In genomic region chr5:126776499-126777256, GRCh38 we compare ENCODE assay signal across 8 cellular contexts. TPM values are rescaled to one million over a fixed set of nuclear protein-coding genes. Genes with fewer than 3 reads are reported as not detected.
A peak's percentile ranks its signal among the peaks of the same experiment; 100 is the strongest.
DNase-seq lines count a peak whose midpoint lies in the region; ATAC-seq and TF ChIP-seq lines count a peak whose summit lies in the region.

TSS of gene LMNB1 (plus strand) at chr5:126777136. CDS start at chr5:126777509, 373 bp downstream.

- no peak within 1 kb of the TSS; the same call in 1 of the 2 replicates for H3K4ac ChIP-seq in H9 (ENCODE audit: low read depth, low read length)

- H3K56ac ChIP-seq in H9 (ENCODE audit: insufficient read length, low read depth, low read length) = no peak within 1 kb of the TSS

- peak within 1 kb of the TSS; percentile 86 for H3K18ac ChIP-seq in H9 (ENCODE audit: insufficient read length, low read depth, low read length)

- no peaks in the 10 kb centered on the region for H3K36me3 ChIP-seq in ES-I3 (ENCODE audit: insufficient read depth, low read length)

- peak within 1 kb of the TSS; percentile 98 for H3K14ac ChIP-seq in H9 (ENCODE audit: insufficient read depth, low read length)

- H3K9me3 ChIP-seq in ES-I3 (ENCODE audit: control insufficient read depth, insufficient read depth, low read length) (no peaks in the 10 kb centered on the region), H9 (ENCODE audit: control insufficient read depth, low read depth, low read length) (no peaks in the 10 kb centered on the region)

- no peaks in the 10 kb centered on the region; the same call in 1 of the 2 replicates for H3K27me3 Mint-ChIP-seq in H9 (ENCODE audit: low read depth)
- H3K27me3 Mint-ChIP-seq in activated T-helper 2 cell treated with anti-CD3 and anti-CD28 coated beads, Interferon-gamma antibody, Interleukin-2, Interleukin-4, amounts not matched to agents 10 μg/mL and 5 μg/mL and 100 μg/mL, durations not matched to agents 14 hours and 24 hours and 36 hours (ENCODE audit: low read depth) = no peaks in the 10 kb centered on the region
- H3K27me3 Mint-ChIP-seq in natural killer cell (ENCODE audit: low read depth in 2 of 2) = no peaks in the 10 kb centered on the region

- ATAC-seq in natural killer cell = peak; percentile 75 to 89 (median 80)

- TF ChIP-seq CTCF in H9 (conservative IDR thresholded peaks at IDR 0.05) (no peak), fibroblast of mammary gland (conservative IDR thresholded peaks at IDR 0.05; ENCODE audit: control insufficient read depth, insufficient read depth, low read depth, low read length) (no peak), natural killer cell (IDR thresholded peaks at IDR 0.05) (no peak)

- H2BK5ac ChIP-seq in H9 (ENCODE audit: insufficient read length, low read length) = peak within 1 kb of the TSS; percentile 75

- H2AK5ac ChIP-seq in H9 (ENCODE audit: insufficient read length, low read length) = no peak within 1 kb of the TSS

- H3K4me2 ChIP-seq in H9 (ENCODE audit: insufficient read depth, insufficient read length, low read length) = peak within 1 kb of the TSS; percentile 49

- H3K4me1 Mint-ChIP-seq in H9 (peaks cover 20 to 26% of the 10 kb centered on the region in 2 experiments), natural killer cell (peaks cover 25 to 28% of the 10 kb centered on the region in 2 donors)
- H3K4me1 Mint-ChIP-seq in activated T-helper 2 cell treated with anti-CD3 and anti-CD28 coated beads, Interferon-gamma antibody, Interleukin-2, Interleukin-4, amounts not matched to agents 10 μg/mL and 5 μg/mL and 100 μg/mL, durations not matched to agents 14 hours and 24 hours and 36 hours (ENCODE audit: low read depth) = peaks cover 16% of the 10 kb centered on the region

- no peak within 1 kb of the TSS for H2BK12ac ChIP-seq in H9 (ENCODE audit: insufficient read length, low read depth, low read length)

- peak within 1 kb of the TSS; percentile 92 for H3K4me3 ChIP-seq in fibroblast of mammary gland (ENCODE audit: control insufficient read depth, low read depth, low read length)

- H3K4me3 Mint-ChIP-seq in H9 (peak within 1 kb of the TSS; percentile 91 to 96), natural killer cell (peak within 1 kb of the TSS; percentile 97)
- H3K4me3 Mint-ChIP-seq in activated T-helper 2 cell treated with anti-CD3 and anti-CD28 coated beads, Interferon-gamma antibody, Interleukin-2, Interleukin-4, amounts not matched to agents 10 μg/mL and 5 μg/mL and 100 μg/mL, durations not matched to agents 14 hours and 24 hours and 36 hours (ENCODE audit: low read depth) = peak within 1 kb of the TSS; percentile 94

- TF ChIP-seq POLR2A in Raji (IDR thresholded peaks at IDR 0.05; ENCODE audit: insufficient read depth, low read depth, low read length) = peak; percentile 75

- peak within 1 kb of the TSS; percentile 8 for H4K91ac ChIP-seq in H9 (ENCODE audit: insufficient read length, low read depth, low read length)

- peak within 1 kb of the TSS; percentile 96 for H3K9ac ChIP-seq in ES-I3 (ENCODE audit: low read depth, low read length)
- peak within 1 kb of the TSS; percentile 89 for H3K9ac ChIP-seq in H9 (ENCODE audit: extremely low read depth, insufficient read length, low read length)

- no peak within 1 kb of the TSS for H2AFZ ChIP-seq in H9 (ENCODE audit: low read length)

- peak; percentile 98 for DNase-seq in H9
- DNase-seq in M059J (ENCODE audit: low read depth) = peak; percentile 96
- DNase-seq in activated T-helper 2 cell treated with anti-CD3 and anti-CD28 coated beads, Interferon-gamma antibody, Interleukin-2, Interleukin-4, amounts not matched to agents 10 μg/mL and 5 μg/mL and 100 μg/mL, durations not matched to agents 14 hours and 24 hours and 36 hours (ENCODE audit: low spot score) = peak; percentile 96
- DNase-seq in fibroblast of mammary gland (ENCODE audit: low read depth) = peak; percentile 94
- peak; percentile 96 for DNase-seq in natural killer cell
- DNase-seq in stimulated activated naive CD4-positive, alpha-beta T cell (lab: John Stamatoyannopoulos, UW) = peak; percentile 87 to 97 (median 92)

- H3T11ph ChIP-seq in H9 (ENCODE audit: low read length) = no peak within 1 kb of the TSS

- peak within 1 kb of the TSS; percentile 11 for H4K5ac ChIP-seq in H9 (ENCODE audit: insufficient read length, low read depth, low read length)

- H3K36me3 Mint-ChIP-seq in H9 (ENCODE audit: insufficient read depth in 1 of 3, low read depth in 3 of 3) = peaks cover 3 to 17% (median 11%) of the 10 kb centered on the region in 3 experiments; a peak in 6 of 7 replicates
- peaks cover 33% of the 10 kb centered on the region for H3K36me3 Mint-ChIP-seq in activated T-helper 2 cell treated with anti-CD3 and anti-CD28 coated beads, Interferon-gamma antibody, Interleukin-2, Interleukin-4, amounts not matched to agents 10 μg/mL and 5 μg/mL and 100 μg/mL, durations not matched to agents 14 hours and 24 hours and 36 hours (ENCODE audit: low read depth)
- no peaks in the 10 kb centered on the region for H3K36me3 Mint-ChIP-seq in natural killer cell

- no CpG with 5 or more reads among the region's 74 CpGs for WGBS in H9 (ENCODE audit: extremely low coverage, insufficient read length, low lambda C conversion rate)

- H3K27ac ChIP-seq in H9 (ENCODE audit: insufficient read length, low read depth, low read length) = peak within 1 kb of the TSS; percentile 79

- peak within 1 kb of the TSS; percentile 99 to 100 (median 99) for H3K27ac Mint-ChIP-seq in H9
- peak within 1 kb of the TSS; percentile 97 for H3K27ac Mint-ChIP-seq in activated T-helper 2 cell treated with anti-CD3 and anti-CD28 coated beads, Interferon-gamma antibody, Interleukin-2, Interleukin-4, amounts not matched to agents 10 μg/mL and 5 μg/mL and 100 μg/mL, durations not matched to agents 14 hours and 24 hours and 36 hours
- H3K27ac Mint-ChIP-seq in natural killer cell = peak within 1 kb of the TSS; percentile 93 to 99

- H4K20me1 ChIP-seq in H9 (ENCODE audit: control insufficient read depth, insufficient read depth, insufficient read length) = peaks cover 5% of the 10 kb centered on the region

- H4K8ac ChIP-seq in H9 (replicated peaks; ENCODE audit: insufficient read length, low read depth, low read length) = no peak within 1 kb of the TSS

- no peak within 1 kb of the TSS for H3K23ac ChIP-seq in H9 (ENCODE audit: insufficient read length, low read depth, low read length)

- H2BK20ac ChIP-seq in H9 (ENCODE audit: low read depth, low read length, poor library complexity, severe bottlenecking) = no peak within 1 kb of the TSS

- no peaks in the 10 kb centered on the region for H3K27me3 ChIP-seq in H9 (ENCODE audit: insufficient read depth, low read length)

- intact Hi-C loops in activated T-helper 2 cell treated with anti-CD3 and anti-CD28 coated beads, Interferon-gamma antibody, Interleukin-2, Interleukin-4, amounts not matched to agents 10 μg/mL and 5 μg/mL and 100 μg/mL, durations not matched to agents 14 hours and 24 hours and 36 hours (cut with micrococcal nuclease) = loop anchor here (1.0 to 10.0 kb wide), 4 partner anchors 18 to 332 kb away; no protein-coding TSS in a partner anchor
- intact Hi-C loops in natural killer cell (cut with micrococcal nuclease) = no loop called here

- peaks cover 10% of the 10 kb centered on the region for H3K23me2 ChIP-seq in H9 (ENCODE audit: insufficient read length, low read depth, low read length, poor library complexity, severe bottlenecking)

- H3K4me1 ChIP-seq in ES-I3 (ENCODE audit: insufficient read depth, low read length) (no peaks in the 10 kb centered on the region), H9 (ENCODE audit: insufficient read depth, low read length) (no peaks in the 10 kb centered on the region)

- H3K9me3 Mint-ChIP-seq in H9 = no peaks in the 10 kb centered on the region; a peak in 1 of 5 replicates
- H3K9me3 Mint-ChIP-seq in activated T-helper 2 cell treated with anti-CD3 and anti-CD28 coated beads, Interferon-gamma antibody, Interleukin-2, Interleukin-4, amounts not matched to agents 10 μg/mL and 5 μg/mL and 100 μg/mL, durations not matched to agents 14 hours and 24 hours and 36 hours = no peaks in the 10 kb centered on the region
- no peaks in the 10 kb centered on the region for H3K9me3 Mint-ChIP-seq in natural killer cell

- no peaks in the 10 kb centered on the region for H3K79me1 ChIP-seq in H9 (ENCODE audit: insufficient read depth, low read depth, low read length, poor library complexity, severe bottlenecking)

- H2BK15ac ChIP-seq in H9 (ENCODE audit: low read depth, low read length) = no peak within 1 kb of the TSS

- peak within 1 kb of the TSS; percentile 41 for H2BK120ac ChIP-seq in H9 (ENCODE audit: low read depth, low read length, poor library complexity, severe bottlenecking)

- H3K79me2 ChIP-seq in H9 (ENCODE audit: insufficient read depth, low read length) = peaks cover 30% of the 10 kb centered on the region

RNA-seq across cellular contexts. Expression of gene LMNB1, which starts in this region (rescaled TPM):
- total RNA-seq in H9 (2021) (211 and 225 TPM in 2 replicates), natural killer cell (10 to 100 TPM; 31.2 to 57.8 (median 37.3) TPM)
- total RNA-seq in M059J (2014; rRNA removed; shearing (Covaris generic)) = 106 and 134 TPM in 2 replicates
- total RNA-seq in activated T-helper 2 cell treated with anti-CD3 and anti-CD28 coated beads, Interferon-gamma antibody, Interleukin-2, Interleukin-4, amounts not matched to agents 10 μg/mL and 5 μg/mL and 100 μg/mL, durations not matched to agents 14 hours and 24 hours and 36 hours = 232 and 239 TPM in 2 replicates

Comparison
In these comparisons a context has a peak if more than half of its experiments do, and no peak if none do; other contexts are left out.
1. Peak in every context shown above with its lines: DNase-seq, ATAC-seq, H3K4me3 ChIP-seq and H3K27ac ChIP-seq.